In genomic region chr2:152078662-152079061, GRCh38 we compare ENCODE assay signal across 1 cellular context.
TF ChIP-seq lines count a peak whose summit lies in the region.

No MANE protein-coding gene starts in this region.

TF ChIP-seq in GM12878, 131 proteins besides CTCF, POLR2A, EP300 and RAD21 (continued from another document):
- TF ChIP-seq ZNF622 (IDR thresholded peaks at IDR 0.05) (no peak), ZNF207 (IDR thresholded peaks at IDR 0.05; ENCODE audit: borderline replicate concordance) (no peak), FOS (IDR thresholded peaks at IDR 0.05; ENCODE audit: borderline replicate concordance, extremely low read depth, insufficient read length) (no peak), STAT3 (IDR thresholded peaks at IDR 0.05; ENCODE audit: low read depth, low read length) (no peak), SREBF2 (IDR thresholded peaks at IDR 0.05; ENCODE audit: low read length) (no peak), MEF2A (IDR thresholded peaks at IDR 0.05; ENCODE audit: insufficient read depth, low read depth, low read length) (no peak), EGR1 (IDR thresholded peaks at IDR 0.05; ENCODE audit: borderline replicate concordance in 1 of 2, low read depth in 2 of 2, low read length in 2 of 2) (peak in 1 of 2 experiments; percentile 57; a peak in 1 of 3 replicates), PML (IDR thresholded peaks at IDR 0.05; ENCODE audit: low read length) (no peak), ZSCAN29 (IDR thresholded peaks at IDR 0.05) (no peak), YY1 (IDR thresholded peaks at IDR 0.05; ENCODE audit: low read depth, low read length) (peak; percentile 52; the same call in 1 of the 2 replicates), RUNX3 (IDR thresholded peaks at IDR 0.05; ENCODE audit: low read length) (peak; percentile 41; the same call in 1 of the 2 replicates), ASH2L (IDR thresholded peaks at IDR 0.05; ENCODE audit: borderline replicate concordance, low read depth) (no peak), BRCA1 (IDR thresholded peaks at IDR 0.05; ENCODE audit: low read depth, low read length) (no peak), PRDM15 (CRISPR knock-in tag; IDR thresholded peaks at IDR 0.05) (no peak), EZH2 (IDR thresholded peaks at IDR 0.05; ENCODE audit: borderline replicate concordance, control insufficient read depth, low read depth, low read length) (no peak)
